1 cellular context compared by ENCODE assay signal in the genomic region with DNA sequence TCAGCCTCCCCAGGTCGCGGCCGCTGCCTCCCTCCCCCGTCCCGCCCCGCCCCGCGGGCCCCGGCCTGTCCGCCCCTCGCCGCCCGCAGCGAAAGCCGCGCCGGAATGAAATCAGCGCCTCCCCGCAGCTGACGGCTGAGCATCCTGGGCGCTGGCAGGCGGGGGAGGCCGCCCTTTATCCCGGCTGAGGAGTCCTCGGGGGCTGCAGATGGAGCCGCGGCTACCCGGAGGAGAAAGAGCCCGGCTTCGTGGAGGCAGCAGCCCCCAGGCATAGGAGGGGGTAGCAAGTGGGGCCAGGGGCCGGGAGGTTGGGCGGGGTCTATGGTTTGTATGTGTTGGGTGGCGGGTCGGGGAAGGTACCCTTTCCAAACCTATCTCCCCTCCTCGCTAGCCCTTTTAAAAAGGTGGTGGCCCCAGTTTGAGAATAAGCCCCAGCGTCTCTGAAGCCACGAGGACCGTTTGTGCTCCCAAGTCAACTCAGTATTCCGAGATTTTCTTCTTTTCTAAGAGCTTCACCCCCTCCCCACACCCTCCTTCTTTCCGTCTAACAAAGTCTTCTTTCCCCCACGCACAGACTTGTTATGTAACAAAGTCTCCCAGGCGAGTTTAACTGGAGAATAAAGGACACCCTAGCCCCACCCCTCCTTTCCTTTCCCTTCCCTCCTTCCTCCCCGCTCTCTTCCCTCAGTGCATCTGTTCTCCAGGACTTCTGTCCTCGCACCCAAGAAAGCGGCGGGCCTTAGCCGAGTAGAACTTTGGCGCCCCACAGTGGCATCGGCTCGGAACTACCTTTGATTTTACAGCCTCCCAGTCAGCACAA.
TF ChIP-seq lines count a peak whose summit lies in the region.

No MANE protein-coding gene starts in this region.

TF ChIP-seq in HEK293, 187 proteins besides CTCF, POLR2A, EP300 and RAD21 (continued from another document):
- peak; percentile 42; the same call in 1 of the 2 replicates for TF ChIP-seq SP3 (tag by site-specific recombination; IDR thresholded peaks at IDR 0.05)
- TF ChIP-seq ZNF596 (tag by site-specific recombination; IDR thresholded peaks at IDR 0.05) = 0 out of 2 replicates have a peak, but pooled peaks have one; percentile 11
- TF ChIP-seq KLF9 (tag by site-specific recombination; IDR thresholded peaks at IDR 0.05; ENCODE audit: low read depth) = peak; percentile 37; the same call in 1 of the 2 replicates
- TF ChIP-seq ZNF776 (tag by site-specific recombination; IDR thresholded peaks at IDR 0.05; ENCODE audit: borderline replicate concordance) = no peak
